Comparison of ENCODE assay signal across 13 cellular contexts in the genomic region with DNA sequence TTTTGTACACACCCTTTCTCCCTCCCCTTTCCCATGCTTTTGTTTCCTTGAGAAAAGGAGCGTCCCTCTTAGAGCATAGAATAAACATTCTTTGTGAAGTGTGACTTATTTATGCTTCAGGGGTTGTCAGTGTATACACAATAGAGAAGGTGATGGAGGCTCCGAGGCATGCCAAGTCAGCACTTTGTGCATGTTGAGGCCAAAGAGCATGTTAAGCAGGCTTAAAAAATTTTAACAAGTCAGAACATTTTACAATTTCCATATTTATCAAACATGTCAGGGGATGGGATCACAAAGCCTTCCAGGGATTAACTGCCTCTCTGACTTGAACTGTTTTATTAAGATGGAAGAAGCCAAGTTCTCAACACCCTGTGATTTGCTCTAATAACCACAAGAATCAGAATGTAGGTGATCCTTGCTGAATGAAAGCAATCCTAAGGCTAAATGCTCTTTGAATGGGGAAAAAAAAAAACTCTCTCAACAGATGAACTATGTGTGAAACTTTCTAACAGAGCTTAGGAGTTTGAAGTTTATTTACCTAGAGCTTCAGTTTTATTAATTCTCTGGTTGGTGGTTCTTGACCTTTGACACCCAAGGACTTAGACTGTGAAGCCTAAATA.
DNase-seq lines count a peak whose midpoint lies in the region; ATAC-seq and TF ChIP-seq lines count a peak whose summit lies in the region.
"Had no signal": no experiment of that assay in that cellular context is flagged by ENCODE, and none has a peak within 500 bp of the region (broad histone marks: within the 10 kb centered on the region; RNA-seq: fewer than 3 reads in every experiment).

No MANE protein-coding gene starts in this region.

- H3K4me1 ChIP-seq in HCT116 (ENCODE audit: control insufficient read depth in 1 of 2, insufficient read depth in 2 of 2, low read length in 2 of 2) (peaks cover 0 to 12% of the 10 kb centered on the region in 2 experiments; a peak in 1 of 4 replicates), sigmoid colon (peaks cover 0 to 83% (median 48%) of the 10 kb centered on the region in 4 donors)

- no peaks in the 10 kb centered on the region for H3K27me3 Mint-ChIP-seq in chondrocyte (ENCODE audit: low read depth)
- H3K27me3 Mint-ChIP-seq: activated CD4-positive, alpha-beta memory T cell treated with anti-CD3 and anti-CD28 coated beads for 36 hours; activated naive CD4-positive, alpha-beta T cell treated with anti-CD3 and anti-CD28 coated beads, Interleukin-2, amount 10 ng/mL, durations not matched to agents 7 days and 5 days; naive B cell had no signal

- H3K9me2 ChIP-seq in HCT116 (ENCODE audit: insufficient read depth) = no peaks in the 10 kb centered on the region

- intact Hi-C loops in HCT116 (cut with micrococcal nuclease) = no loop called here
- intact Hi-C loops in sigmoid colon (cut with DNase I) = no loop called here

- DNase-seq in HCT116 (ENCODE audit: low read depth, low spot score) (no peak), RWPE1 (ENCODE audit: low spot score) (peak; percentile 30), fibroblast of the conjunctiva (ENCODE audit: low read depth) (peak; percentile 37), sigmoid colon (no peak), chondrocyte (ENCODE audit: low spot score) (no peak), HT-29 (ENCODE audit: low spot score) (no peak), hepatic stellate cell (ENCODE audit: low spot score) (no peak)
- DNase-seq: activated CD4-positive, alpha-beta memory T cell treated with anti-CD3 and anti-CD28 coated beads for 36 hours; activated naive CD4-positive, alpha-beta T cell treated with anti-CD3 and anti-CD28 coated beads, Interleukin-2, amount 10 ng/mL, durations not matched to agents 7 days and 5 days; naive B cell; NCI-H774; stimulated activated CD4-positive, alpha-beta T cell treated with anti-CD3 and anti-CD28 coated beads, Interleukin-1b, Interleukin-23, amount 100 ng/mL, for 48 hours had no signal

- H3K27ac Mint-ChIP-seq in chondrocyte (ENCODE audit: unreplicated experiment) = no peak overlapping the region
- H3K27ac Mint-ChIP-seq: activated CD4-positive, alpha-beta memory T cell treated with anti-CD3 and anti-CD28 coated beads for 36 hours; activated naive CD4-positive, alpha-beta T cell treated with anti-CD3 and anti-CD28 coated beads, Interleukin-2, amount 10 ng/mL, durations not matched to agents 7 days and 5 days had no signal

- RAD21 ChIA-PET in HCT116 (lab: Charles Lee; ENCODE audit: low non-redundant PET in 1 of 2, low total read pairs in 2 of 2, uncharacterized antibody in 2 of 2, unreplicated experiment in 2 of 2) = no interaction called here

- no peak overlapping the region for H3K4me3 Mint-ChIP-seq in chondrocyte (ENCODE audit: unreplicated experiment)
- H3K4me3 Mint-ChIP-seq: activated CD4-positive, alpha-beta memory T cell treated with anti-CD3 and anti-CD28 coated beads for 36 hours; activated naive CD4-positive, alpha-beta T cell treated with anti-CD3 and anti-CD28 coated beads, Interleukin-2, amount 10 ng/mL, durations not matched to agents 7 days and 5 days; naive B cell had no signal

- no TSS peak for BruUV-seq in HCT116 (replicated peaks; lab: Mats Ljungman, UMichigan)

- H3K36me3 ChIP-seq in HCT116 (ENCODE audit: control insufficient read depth in 1 of 2, insufficient read depth in 2 of 2, low read length in 2 of 2) = no peaks in the 10 kb centered on the region
- no peaks in the 10 kb centered on the region for H3K36me3 ChIP-seq in sigmoid colon

- no peaks in the 10 kb centered on the region for H3K79me2 ChIP-seq in HCT116 (ENCODE audit: insufficient read depth, low read length)

- TF ChIP-seq RAD21 in HCT116 (IDR thresholded peaks at IDR 0.05; ENCODE audit: low read depth) = no peak

- ATAC-seq in HCT116 (no peak), GM19463 (IDR thresholded peaks at IDR 0.05; ENCODE audit: unreplicated experiment) (no peak)

- H4K20me1 ChIP-seq in HCT116 (ENCODE audit: insufficient read depth) = no peaks in the 10 kb centered on the region

- H2AFZ ChIP-seq in HCT116 (ENCODE audit: low read depth, low read length, poor library complexity, severe bottlenecking) = no peak overlapping the region

- no peaks in the 10 kb centered on the region for H3K27me3 ChIP-seq in HCT116 (ENCODE audit: insufficient read depth, low read length)
- no peaks in the 10 kb centered on the region for H3K27me3 ChIP-seq in sigmoid colon

- no peaks in the 10 kb centered on the region for H3K9me3 ChIP-seq in HCT116 (ENCODE audit: control insufficient read depth in 1 of 2, insufficient read depth in 1 of 2, low read depth in 1 of 2, low read length in 2 of 2)
- no peaks in the 10 kb centered on the region for H3K9me3 ChIP-seq in sigmoid colon

- H3K4me3 ChIP-seq in HCT116 (replicated peaks in 1 of 2; ENCODE audit: low read depth in 1 of 2, low read length in 2 of 2) (no peak overlapping the region), sigmoid colon (no peak overlapping the region)

- H3K4me1 Mint-ChIP-seq in chondrocyte (ENCODE audit: low read depth) = peaks cover 51% of the 10 kb centered on the region
- H3K4me1 Mint-ChIP-seq: activated naive CD4-positive, alpha-beta T cell treated with anti-CD3 and anti-CD28 coated beads, Interleukin-2, amount 10 ng/mL, durations not matched to agents 7 days and 5 days had no signal

- no peak overlapping the region for H3K4me2 ChIP-seq in HCT116 (ENCODE audit: low read length)

- H3K9ac ChIP-seq in HCT116 (ENCODE audit: low read length) = no peak overlapping the region

- CTCF ChIA-PET in HCT116 (lab: Charles Lee) = no interaction called here
- CTCF ChIA-PET in RWPE1 (lab: Yijun Ruan, JAX) = interaction anchor here (0.6 kb wide), 2 partner anchors 206 to 217 kb away, joined by 5 read pairs; no protein-coding TSS in a partner anchor

- POLR2A ChIA-PET in HCT116 (lab: Charles Lee) = no interaction called here
- POLR2A ChIA-PET in RWPE1 (lab: Yijun Ruan, JAX; ENCODE audit: low non-redundant PET) = no interaction called here

- no peak for TF ChIP-seq EP300 in sigmoid colon (IDR thresholded peaks at IDR 0.05)

- H3K9me3 Mint-ChIP-seq in chondrocyte (ENCODE audit: low read depth) = no peaks in the 10 kb centered on the region
- H3K9me3 Mint-ChIP-seq: activated CD4-positive, alpha-beta memory T cell treated with anti-CD3 and anti-CD28 coated beads for 36 hours; activated naive CD4-positive, alpha-beta T cell treated with anti-CD3 and anti-CD28 coated beads, Interleukin-2, amount 10 ng/mL, durations not matched to agents 7 days and 5 days; naive B cell had no signal

- TF ChIP-seq POLR2A in HCT116 (IDR thresholded peaks at IDR 0.05; ENCODE audit: borderline replicate concordance, extremely low read depth, insufficient read depth, insufficient read length) (no peak), sigmoid colon (IDR thresholded peaks at IDR 0.05) (no peak)

- H3K27ac ChIP-seq in HCT116 (ENCODE audit: low read depth, low read length) (peak overlapping the region; percentile 12; the same call in 1 of the 2 replicates), RWPE1 (no peak overlapping the region), sigmoid colon (peak overlapping the region; percentile 55 to 90 (median 85))

- H3K36me3 Mint-ChIP-seq in chondrocyte (ENCODE audit: low read depth) = no peaks in the 10 kb centered on the region
- H3K36me3 Mint-ChIP-seq: activated CD4-positive, alpha-beta memory T cell treated with anti-CD3 and anti-CD28 coated beads for 36 hours; activated naive CD4-positive, alpha-beta T cell treated with anti-CD3 and anti-CD28 coated beads, Interleukin-2, amount 10 ng/mL, durations not matched to agents 7 days and 5 days had no signal

- TF ChIP-seq CTCF in HCT116 (IDR thresholded peaks at IDR 0.05 in 2 of 3, conservative IDR thresholded peaks at IDR 0.05 in 1 of 3; ENCODE audit: borderline replicate concordance in 1 of 3, insufficient read depth in 1 of 3, low read depth in 2 of 3, low read length in 2 of 3) (no peak), RWPE1 (conservative IDR thresholded peaks at IDR 0.05; ENCODE audit: low read depth) (no peak), sigmoid colon (IDR thresholded peaks at IDR 0.05) (no peak), chondrocyte (IDR thresholded peaks at IDR 0.05) (no peak)

- 22 to 52% methylated on average over 2 of the region's 2 CpGs for WGBS in sigmoid colon, 2 donors

TF ChIP-seq in HCT116, 20 proteins besides CTCF, POLR2A, EP300 and RAD21:
- TF ChIP-seq, protein P1, sequence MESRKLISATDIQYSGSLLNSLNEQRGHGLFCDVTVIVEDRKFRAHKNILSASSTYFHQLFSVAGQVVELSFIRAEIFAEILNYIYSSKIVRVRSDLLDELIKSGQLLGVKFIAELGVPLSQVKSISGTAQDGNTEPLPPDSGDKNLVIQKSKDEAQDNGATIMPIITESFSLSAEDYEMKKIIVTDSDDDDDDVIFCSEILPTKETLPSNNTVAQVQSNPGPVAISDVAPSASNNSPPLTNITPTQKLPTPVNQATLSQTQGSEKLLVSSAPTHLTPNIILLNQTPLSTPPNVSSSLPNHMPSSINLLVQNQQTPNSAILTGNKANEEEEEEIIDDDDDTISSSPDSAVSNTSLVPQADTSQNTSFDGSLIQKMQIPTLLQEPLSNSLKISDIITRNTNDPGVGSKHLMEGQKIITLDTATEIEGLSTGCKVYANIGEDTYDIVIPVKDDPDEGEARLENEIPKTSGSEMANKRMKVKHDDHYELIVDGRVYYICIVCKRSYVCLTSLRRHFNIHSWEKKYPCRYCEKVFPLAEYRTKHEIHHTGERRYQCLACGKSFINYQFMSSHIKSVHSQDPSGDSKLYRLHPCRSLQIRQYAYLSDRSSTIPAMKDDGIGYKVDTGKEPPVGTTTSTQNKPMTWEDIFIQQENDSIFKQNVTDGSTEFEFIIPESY (IDR thresholded peaks at IDR 0.05; ENCODE audit: extremely low read depth, insufficient replicate concordance, low read length) = no peak
- TF ChIP-seq, protein P2, sequence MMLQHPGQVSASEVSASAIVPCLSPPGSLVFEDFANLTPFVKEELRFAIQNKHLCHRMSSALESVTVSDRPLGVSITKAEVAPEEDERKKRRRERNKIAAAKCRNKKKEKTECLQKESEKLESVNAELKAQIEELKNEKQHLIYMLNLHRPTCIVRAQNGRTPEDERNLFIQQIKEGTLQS (IDR thresholded peaks at IDR 0.05) = no peak
- no peak for TF ChIP-seq SIN3A (IDR thresholded peaks at IDR 0.05; ENCODE audit: low read depth)
- TF ChIP-seq SRF (IDR thresholded peaks at IDR 0.05; ENCODE audit: low read depth) = no peak
TF ChIP-seq in HCT116: peak in this region for 0.

Comparison
In these comparisons a context has a peak if more than half of its experiments do, and no peak if none do; other contexts are left out.
1. DNase-seq: peak in RWPE1 (single experiment) and fibroblast of the conjunctiva (single experiment); none in HCT116 (single experiment), sigmoid colon (single experiment), chondrocyte (single experiment), HT-29 (single experiment) and hepatic stellate cell (single experiment).